32 cellular contexts compared by ENCODE assay signal in the genomic region with DNA sequence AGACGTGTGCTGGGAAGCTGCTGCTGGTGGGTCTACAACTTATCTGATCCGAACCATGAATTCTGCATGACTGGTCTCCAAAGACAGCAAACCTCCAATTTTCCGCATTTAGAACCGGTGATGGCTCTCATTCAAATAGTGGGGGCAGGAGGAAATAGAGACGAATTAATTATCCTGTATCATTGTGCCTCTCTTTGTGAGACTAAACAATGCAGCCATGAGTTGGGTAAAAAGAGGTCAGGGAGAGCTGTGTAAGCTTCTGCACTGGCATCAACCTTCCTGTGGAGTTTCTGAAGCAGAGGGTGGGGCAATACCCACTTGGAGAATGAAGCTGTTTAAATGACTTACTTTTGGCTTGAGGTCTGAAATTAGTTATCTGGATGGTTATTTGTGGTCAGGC.
"Had no signal": no experiment of that assay in that cellular context is flagged by ENCODE, and none has a peak within 500 bp of the region (broad histone marks: within the 10 kb centered on the region; RNA-seq: fewer than 3 reads in every experiment).

No MANE protein-coding gene starts in this region.

- H3K27me3 ChIP-seq: ascending aorta, esophagus squamous epithelium, gastroesophageal sphincter had no signal

- H3K27ac Mint-ChIP-seq: activated CD4-positive, alpha-beta memory T cell treated with anti-CD3 and anti-CD28 coated beads for 36 hours; activated CD4-positive, alpha-beta T cell treated with anti-CD3 and anti-CD28 coated beads for 36 hours; activated CD4-positive, alpha-beta T cell treated with anti-CD3 and anti-CD28 coated beads, Interleukin-2, amount 10 ng/mL, durations not matched to agents 24 days and 14 days; activated CD8-positive, alpha-beta memory T cell treated with anti-CD3 and anti-CD28 coated beads, Interleukin-2, amount 10 ng/mL, durations not matched to agents 7 days and 5 days; activated CD8-positive, alpha-beta T cell treated with anti-CD3 and anti-CD28 coated beads, Interleukin-2, amount 10 ng/mL, durations not matched to agents 7 days and 5 days; activated naive CD4-positive, alpha-beta T cell treated with anti-CD3 and anti-CD28 coated beads, Interleukin-2, amount 10 ng/mL, durations not matched to agents 7 days and 5 days; activated naive CD4-positive, alpha-beta T cell treated with anti-CD3 and anti-CD28 coated beads, Interleukin-2, amount 50 U/mL, for 72 hours; activated naive CD8-positive, alpha-beta T cell treated with anti-CD3 and anti-CD28 coated beads, Interleukin-2, amount 10 ng/mL, durations not matched to agents 7 days and 5 days; activated T-helper 1 cell treated with anti-CD3 and anti-CD28 coated beads, Interleukin-12 subunit alpha, Interleukin-12 subunit beta, Interleukin-2, Interleukin-4 antibody, amounts not matched to agents 30 ng/mL and 10 ng/mL and 1 ng/mL, durations not matched to agents 14 hours and 24 hours and 36 hours; activated T-helper 2 cell treated with anti-CD3 and anti-CD28 coated beads, Interferon-gamma antibody, Interleukin-2, Interleukin-4, amounts not matched to agents 10 μg/mL and 5 μg/mL and 100 μg/mL, durations not matched to agents 14 hours and 24 hours and 36 hours; brain had no signal

- H3K36me3 Mint-ChIP-seq: activated CD4-positive, alpha-beta memory T cell treated with anti-CD3 and anti-CD28 coated beads for 36 hours; activated CD8-positive, alpha-beta memory T cell treated with anti-CD3 and anti-CD28 coated beads, Interleukin-2, amount 10 ng/mL, durations not matched to agents 7 days and 5 days; activated naive CD4-positive, alpha-beta T cell treated with anti-CD3 and anti-CD28 coated beads, Interleukin-2, amount 10 ng/mL, durations not matched to agents 7 days and 5 days; activated naive CD4-positive, alpha-beta T cell treated with anti-CD3 and anti-CD28 coated beads, Interleukin-2, amount 50 U/mL, for 72 hours; activated naive CD8-positive, alpha-beta T cell treated with anti-CD3 and anti-CD28 coated beads, Interleukin-2, amount 10 ng/mL, durations not matched to agents 7 days and 5 days; brain had no signal

- H3K36me3 ChIP-seq: ascending aorta, breast epithelium, cardiac muscle cell, esophagus squamous epithelium, gastroesophageal sphincter, heart right ventricle had no signal

- FAIRE-seq: colon, endometrium, endothelial cell of umbilical vein had no signal

- DNase-seq: activated CD4-positive, alpha-beta memory T cell treated with anti-CD3 and anti-CD28 coated beads for 36 hours; activated CD4-positive, alpha-beta T cell treated with anti-CD3 and anti-CD28 coated beads for 36 hours; activated CD4-positive, alpha-beta T cell treated with anti-CD3 and anti-CD28 coated beads, Interleukin-2, amount 10 ng/mL, durations not matched to agents 24 days and 14 days; activated CD4-positive, CD25-positive, alpha-beta regulatory T cell; activated CD4-positive, CD25-positive, alpha-beta regulatory T cell treated with anti-CD3 and anti-CD28 coated beads, Interleukin-2, amount 50 U/mL, for 72 hours; activated CD8-positive, alpha-beta memory T cell treated with anti-CD3 and anti-CD28 coated beads, Interleukin-2, amount 10 ng/mL, durations not matched to agents 7 days and 5 days; activated CD8-positive, alpha-beta memory T cell treated with anti-CD3 and anti-CD28 coated beads, Interleukin-2, amount 50 U/mL, for 4 hours; activated CD8-positive, alpha-beta T cell treated with anti-CD3 and anti-CD28 coated beads, Interleukin-2, amount 10 ng/mL, durations not matched to agents 7 days and 5 days; activated gamma-delta T cell; activated naive CD4-positive, alpha-beta T cell; activated naive CD4-positive, alpha-beta T cell treated with anti-CD3 and anti-CD28 coated beads, Interleukin-2, amount 10 ng/mL, durations not matched to agents 7 days and 5 days; activated naive CD8-positive, alpha-beta T cell treated with anti-CD3 and anti-CD28 coated beads, Interleukin-2, amount 10 ng/mL, durations not matched to agents 7 days and 5 days; activated T-cell treated with anti-CD3 and anti-CD28 coated beads, Interleukin-2, amount 50 U/mL, for 1 hour; activated T-cell treated with anti-CD3 and anti-CD28 coated beads, Interleukin-2, amount 50 U/mL, for 48 hours; effector CD8-positive, alpha-beta T cell; esophagus squamous epithelium; foreskin melanocyte; heart right ventricle; T-helper 2 cell had no signal

- H3K4me1 ChIP-seq: ascending aorta, breast epithelium, esophagus squamous epithelium, gastroesophageal sphincter, heart right ventricle had no signal

- H3K27me3 Mint-ChIP-seq: activated CD4-positive, alpha-beta memory T cell treated with anti-CD3 and anti-CD28 coated beads for 36 hours; activated CD4-positive, alpha-beta T cell treated with anti-CD3 and anti-CD28 coated beads for 36 hours; activated CD4-positive, alpha-beta T cell treated with anti-CD3 and anti-CD28 coated beads, Interleukin-2, amount 10 ng/mL, durations not matched to agents 24 days and 14 days; activated naive CD4-positive, alpha-beta T cell treated with anti-CD3 and anti-CD28 coated beads, Interleukin-2, amount 10 ng/mL, durations not matched to agents 7 days and 5 days; activated naive CD8-positive, alpha-beta T cell treated with anti-CD3 and anti-CD28 coated beads, Interleukin-2, amount 10 ng/mL, durations not matched to agents 7 days and 5 days had no signal

- H3K4me3 ChIP-seq: ascending aorta, breast epithelium, cardiac muscle cell, esophagus squamous epithelium, gastroesophageal sphincter, heart right ventricle had no signal

- ATAC-seq: activated CD4-positive, alpha-beta T cell treated with anti-CD3 and anti-CD28 coated beads for 36 hours; activated CD8-positive, alpha-beta memory T cell treated with anti-CD3 and anti-CD28 coated beads, Interleukin-2, amount 10 ng/mL, durations not matched to agents 7 days and 5 days; activated CD8-positive, alpha-beta T cell treated with anti-CD3 and anti-CD28 coated beads, Interleukin-2, amount 10 ng/mL, durations not matched to agents 7 days and 5 days; activated naive CD4-positive, alpha-beta T cell treated with anti-CD3 and anti-CD28 coated beads, Interleukin-2, amount 50 U/mL, for 72 hours; gastroesophageal sphincter; heart right ventricle had no signal

- H3K4me3 Mint-ChIP-seq: activated CD4-positive, alpha-beta memory T cell treated with anti-CD3 and anti-CD28 coated beads for 36 hours; activated CD4-positive, alpha-beta T cell treated with anti-CD3 and anti-CD28 coated beads for 36 hours; activated CD4-positive, alpha-beta T cell treated with anti-CD3 and anti-CD28 coated beads, Interleukin-2, amount 10 ng/mL, durations not matched to agents 24 days and 14 days; activated CD8-positive, alpha-beta memory T cell treated with anti-CD3 and anti-CD28 coated beads, Interleukin-2, amount 10 ng/mL, durations not matched to agents 7 days and 5 days; activated CD8-positive, alpha-beta T cell treated with anti-CD3 and anti-CD28 coated beads, Interleukin-2, amount 10 ng/mL, durations not matched to agents 7 days and 5 days; activated naive CD4-positive, alpha-beta T cell treated with anti-CD3 and anti-CD28 coated beads, Interleukin-2, amount 10 ng/mL, durations not matched to agents 7 days and 5 days; activated naive CD8-positive, alpha-beta T cell treated with anti-CD3 and anti-CD28 coated beads, Interleukin-2, amount 10 ng/mL, durations not matched to agents 7 days and 5 days; activated T-helper 1 cell treated with anti-CD3 and anti-CD28 coated beads, Interleukin-12 subunit alpha, Interleukin-12 subunit beta, Interleukin-2, Interleukin-4 antibody, amounts not matched to agents 30 ng/mL and 10 ng/mL and 1 ng/mL, durations not matched to agents 14 hours and 24 hours and 36 hours; central memory CD8-positive, alpha-beta T cell had no signal

- H3K9me3 ChIP-seq: ascending aorta, breast epithelium, esophagus squamous epithelium, gastroesophageal sphincter, heart right ventricle had no signal

- H3K27ac ChIP-seq: ascending aorta, breast epithelium, cardiac muscle cell, epithelial cell of prostate, esophagus squamous epithelium, gastroesophageal sphincter, heart right ventricle had no signal

- H3K9me3 Mint-ChIP-seq: activated CD4-positive, alpha-beta memory T cell treated with anti-CD3 and anti-CD28 coated beads for 36 hours; activated CD4-positive, alpha-beta T cell treated with anti-CD3 and anti-CD28 coated beads, Interleukin-2, amount 10 ng/mL, durations not matched to agents 24 days and 14 days; activated naive CD4-positive, alpha-beta T cell treated with anti-CD3 and anti-CD28 coated beads, Interleukin-2, amount 10 ng/mL, durations not matched to agents 7 days and 5 days; activated naive CD8-positive, alpha-beta T cell treated with anti-CD3 and anti-CD28 coated beads, Interleukin-2, amount 10 ng/mL, durations not matched to agents 7 days and 5 days; activated T-helper 1 cell treated with anti-CD3 and anti-CD28 coated beads, Interleukin-12 subunit alpha, Interleukin-12 subunit beta, Interleukin-2, Interleukin-4 antibody, amounts not matched to agents 30 ng/mL and 10 ng/mL and 1 ng/mL, durations not matched to agents 14 hours and 24 hours and 36 hours; activated T-helper 2 cell treated with anti-CD3 and anti-CD28 coated beads, Interferon-gamma antibody, Interleukin-2, Interleukin-4, amounts not matched to agents 10 μg/mL and 5 μg/mL and 100 μg/mL, durations not matched to agents 14 hours and 24 hours and 36 hours; brain; central memory CD8-positive, alpha-beta T cell had no signal

- H3K4me1 Mint-ChIP-seq: activated CD4-positive, alpha-beta T cell treated with anti-CD3 and anti-CD28 coated beads, Interleukin-2, amount 10 ng/mL, durations not matched to agents 24 days and 14 days; activated CD8-positive, alpha-beta memory T cell treated with anti-CD3 and anti-CD28 coated beads, Interleukin-2, amount 10 ng/mL, durations not matched to agents 7 days and 5 days; activated naive CD4-positive, alpha-beta T cell treated with anti-CD3 and anti-CD28 coated beads, Interleukin-2, amount 10 ng/mL, durations not matched to agents 7 days and 5 days; activated naive CD8-positive, alpha-beta T cell treated with anti-CD3 and anti-CD28 coated beads, Interleukin-2, amount 10 ng/mL, durations not matched to agents 7 days and 5 days; central memory CD8-positive, alpha-beta T cell had no signal
